18 cellular contexts compared by ENCODE assay signal in the genomic region with DNA sequence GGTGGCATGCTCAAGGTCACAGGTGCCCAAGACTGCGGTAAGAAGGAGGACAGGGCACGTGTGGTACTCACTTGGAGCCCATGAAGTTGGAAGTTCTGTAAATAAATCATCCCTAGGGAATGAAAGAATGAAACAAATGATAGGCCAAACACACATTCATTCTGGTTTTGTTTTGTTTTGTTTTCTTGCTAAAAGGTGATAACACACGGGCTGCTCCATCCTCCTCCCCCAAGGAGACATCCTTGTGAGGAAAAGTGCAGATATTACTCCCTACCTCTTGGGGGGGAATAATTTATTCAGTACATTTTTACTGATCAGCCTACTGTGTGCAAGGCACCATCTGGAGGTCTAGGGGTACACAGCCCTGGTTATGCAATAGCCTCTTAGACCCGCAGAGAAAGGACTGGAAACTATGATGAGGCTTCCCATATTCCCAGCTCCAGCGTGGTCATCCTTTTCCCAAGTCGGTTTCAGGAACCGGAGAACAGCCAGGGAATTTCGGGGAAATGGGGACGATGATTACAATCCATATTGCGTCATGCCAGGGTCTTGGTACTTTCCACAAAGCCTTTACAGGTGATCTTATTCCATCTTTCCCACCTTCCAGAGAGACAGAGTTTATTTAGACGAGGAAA. TPM values are rescaled to one million over a fixed set of nuclear protein-coding genes. Genes with fewer than 3 reads are reported as not detected.
A peak's percentile ranks its signal among the peaks of the same experiment; 100 is the strongest.
DNase-seq lines count a peak whose midpoint lies in the region; ATAC-seq and TF ChIP-seq lines count a peak whose summit lies in the region.
"Had no signal": no experiment of that assay in that cellular context is flagged by ENCODE, and none has a peak within 500 bp of the region (broad histone marks: within the 10 kb centered on the region; RNA-seq: fewer than 3 reads in every experiment).

No MANE protein-coding gene starts in this region.

- peaks cover 49% of the 10 kb centered on the region for H3K27me3 ChIP-seq in CD4-positive, alpha-beta memory T cell (ENCODE audit: insufficient read depth, low read length)
- H3K27me3 ChIP-seq in IMR-90 (ENCODE audit: control insufficient read depth, insufficient read depth, low read length) (peaks cover 89% of the 10 kb centered on the region), iPS-18a (ENCODE audit: control insufficient read depth, insufficient read depth, low read length) (peaks cover 95% of the 10 kb centered on the region), A673 (replicated peaks; ENCODE audit: insufficient read depth, low read depth, low read length, poor library complexity) (peaks cover 10% of the 10 kb centered on the region)

- no peak overlapping the region for H3K56ac ChIP-seq in IMR-90 (ENCODE audit: extremely low read depth, insufficient read depth, low read length)

- H3K4me1 Mint-ChIP-seq in CD4-positive, alpha-beta memory T cell = peaks cover 12 to 66% (median 31%) of the 10 kb centered on the region in 4 donors
- H3K4me1 Mint-ChIP-seq in activated T-cell treated with anti-CD3 and anti-CD28 coated beads, Interleukin-2, amount 50 U/mL, for 24 hours (ENCODE audit: low read depth) = peaks cover 29% of the 10 kb centered on the region
- peaks cover 20% of the 10 kb centered on the region for H3K4me1 Mint-ChIP-seq in activated CD8-positive, alpha-beta T cell treated with anti-CD3 and anti-CD28 coated beads for 36 hours (ENCODE audit: low read depth)

- no peak overlapping the region for H2BK20ac ChIP-seq in IMR-90 (ENCODE audit: low read depth, low read length)

- H3K9ac ChIP-seq in IMR-90 (ENCODE audit: low read depth, low read length) (no peak overlapping the region), iPS-18a (ENCODE audit: low read length) (no peak overlapping the region)

- H4K20me1 ChIP-seq in IMR-90 (ENCODE audit: insufficient read depth, low read length) = peaks cover 3% of the 10 kb centered on the region; the same call in 1 of the 2 replicates

- no peak overlapping the region for H3K27ac ChIP-seq in CD4-positive, alpha-beta memory T cell (ENCODE audit: low read depth, low read length)
- H3K27ac ChIP-seq in IMR-90 (ENCODE audit: insufficient read depth, low read length) (no peak overlapping the region), iPS-18a (ENCODE audit: low read length) (no peak overlapping the region), A673 (ENCODE audit: low read depth, low read length, poor library complexity, severe bottlenecking) (no peak overlapping the region)
- H3K27ac ChIP-seq: PC-9 had no signal

- no peak overlapping the region for H2AK9ac ChIP-seq in IMR-90 (replicated peaks; ENCODE audit: low read depth, low read length, poor library complexity)

- no peak overlapping the region for H3K23ac ChIP-seq in IMR-90 (ENCODE audit: low read depth, low read length)

- no peak overlapping the region for H2BK120ac ChIP-seq in IMR-90 (ENCODE audit: low read depth, low read length)

- no peaks in the 10 kb centered on the region for H3K36me3 ChIP-seq in CD4-positive, alpha-beta memory T cell (ENCODE audit: insufficient read depth, low read length)
- H3K36me3 ChIP-seq in IMR-90 (ENCODE audit: control insufficient read depth, insufficient read depth, low read length) = no peaks in the 10 kb centered on the region
- H3K36me3 ChIP-seq in iPS-18a (ENCODE audit: control insufficient read depth, low read depth, low read length) = no peaks in the 10 kb centered on the region
- peaks cover 5% of the 10 kb centered on the region for H3K36me3 ChIP-seq in A673 (ENCODE audit: insufficient read depth, low read length, poor library complexity, severe bottlenecking)

- no peak overlapping the region for H3K4me2 ChIP-seq in IMR-90 (ENCODE audit: low read depth, low read length)
- H3K4me2 ChIP-seq: PC-9 had no signal

- no peak overlapping the region for H3K27ac Mint-ChIP-seq in CD4-positive, alpha-beta memory T cell
- H3K27ac Mint-ChIP-seq in activated T-cell treated with anti-CD3 and anti-CD28 coated beads, Interleukin-2, amount 50 U/mL, for 24 hours = no peak overlapping the region
- no peak overlapping the region for H3K27ac Mint-ChIP-seq in activated CD8-positive, alpha-beta T cell treated with anti-CD3 and anti-CD28 coated beads for 36 hours

- 7% methylated on average over 3 of the region's 11 CpGs; no CpG with 5 or more reads in 1 of the 2 experiments for WGBS in IMR-90 (ENCODE audit: extremely low coverage in 2 of 2, insufficient read length in 1 of 2), 2 experiments

- H3K9me1 ChIP-seq in IMR-90 (ENCODE audit: insufficient read depth, low read length) = no peaks in the 10 kb centered on the region

- no peak for ATAC-seq in IMR-90 (ENCODE audit: low read depth)
- ATAC-seq in activated CD8-positive, alpha-beta T cell treated with anti-CD3 and anti-CD28 coated beads for 36 hours = no peak

- no peak overlapping the region for H3K14ac ChIP-seq in IMR-90 (replicated peaks; ENCODE audit: low read depth, low read length)

- H3K79me1 ChIP-seq in IMR-90 (ENCODE audit: low read depth in 1 of 2, low read length in 2 of 2) = no peaks in the 10 kb centered on the region

- H3K27me3 Mint-ChIP-seq in CD4-positive, alpha-beta memory T cell = peaks cover 56 to 61% of the 10 kb centered on the region in 2 donors
- H3K27me3 Mint-ChIP-seq in activated T-cell treated with anti-CD3 and anti-CD28 coated beads, Interleukin-2, amount 50 U/mL, for 24 hours = peaks cover 97% of the 10 kb centered on the region
- peaks cover 87% of the 10 kb centered on the region for H3K27me3 Mint-ChIP-seq in activated CD8-positive, alpha-beta T cell treated with anti-CD3 and anti-CD28 coated beads for 36 hours

- no peak for TF ChIP-seq RAD21 in IMR-90 (IDR thresholded peaks at IDR 0.05; ENCODE audit: low read length)

- H3K36me3 Mint-ChIP-seq in CD4-positive, alpha-beta memory T cell = peaks cover 0 to 3% of the 10 kb centered on the region in 2 donors
- no peaks in the 10 kb centered on the region for H3K36me3 Mint-ChIP-seq in activated T-cell treated with anti-CD3 and anti-CD28 coated beads, Interleukin-2, amount 50 U/mL, for 24 hours (ENCODE audit: low read depth)
- H3K36me3 Mint-ChIP-seq in activated CD8-positive, alpha-beta T cell treated with anti-CD3 and anti-CD28 coated beads for 36 hours (ENCODE audit: low read depth) = no peaks in the 10 kb centered on the region

- H3K9me3 Mint-ChIP-seq in CD4-positive, alpha-beta memory T cell = peaks cover 0 to 9% (median 2%) of the 10 kb centered on the region in 8 donors
- no peaks in the 10 kb centered on the region for H3K9me3 Mint-ChIP-seq in activated T-cell treated with anti-CD3 and anti-CD28 coated beads, Interleukin-2, amount 50 U/mL, for 24 hours
- no peaks in the 10 kb centered on the region for H3K9me3 Mint-ChIP-seq in activated CD8-positive, alpha-beta T cell treated with anti-CD3 and anti-CD28 coated beads for 36 hours

- peaks cover 27% of the 10 kb centered on the region for H3K4me1 ChIP-seq in CD4-positive, alpha-beta memory T cell (ENCODE audit: insufficient read depth, low read length)
- H3K4me1 ChIP-seq in IMR-90 (ENCODE audit: control insufficient read depth, insufficient read depth, low read length) = no peaks in the 10 kb centered on the region
- peaks cover 19% of the 10 kb centered on the region for H3K4me1 ChIP-seq in iPS-18a (ENCODE audit: control insufficient read depth, low read depth, low read length)
- H3K4me1 ChIP-seq in A673 (ENCODE audit: insufficient read depth, low read length, poor library complexity, severe bottlenecking) = peaks cover 57% of the 10 kb centered on the region

- POLR2A ChIA-PET in CD4-positive, alpha-beta memory T cell (lab: Charles Lee; ENCODE audit: partially characterized antibody) = no interaction called here
- POLR2A ChIA-PET in IMR-90 (lab: Charles Lee; ENCODE audit: unreplicated experiment) = no interaction called here
- POLR2A ChIA-PET in A673 (lab: Charles Lee; ENCODE audit: low non-redundant PET) = no interaction called here
- POLR2A ChIA-PET in activated CD8-positive, alpha-beta T cell treated with anti-CD3 and anti-CD28 coated beads for 36 hours (lab: Charles Lee) = interaction anchor here (0.6 kb wide), 1 partner anchor 633 kb away, joined by 3 read pairs; no protein-coding TSS in a partner anchor

- H2AK5ac ChIP-seq in IMR-90 (ENCODE audit: low read depth, low read length) = no peak overlapping the region

- in situ Hi-C loops in IMR-90 (cut with MboI; ENCODE audit: low sequenced_read_pairs) = no loop called here

- no peak overlapping the region for H3K4ac ChIP-seq in IMR-90 (ENCODE audit: low read depth, low read length)

- no peak for TF ChIP-seq CTCF in IMR-90 (conservative IDR thresholded peaks at IDR 0.05; ENCODE audit: low read depth, low read length)
- no peak for TF ChIP-seq CTCF in A673 (conservative IDR thresholded peaks at IDR 0.05; ENCODE audit: low read depth, low read length)
- TF ChIP-seq CTCF in activated CD8-positive, alpha-beta T cell treated with anti-CD3 and anti-CD28 coated beads for 36 hours (IDR thresholded peaks at IDR 0.05) = no peak

- no peak overlapping the region for H2AFZ ChIP-seq in IMR-90 (replicated peaks; ENCODE audit: low read length, poor library complexity)
- H2AFZ ChIP-seq: PC-9 had no signal

- no peak overlapping the region for H4K8ac ChIP-seq in IMR-90 (ENCODE audit: low read depth in 2 of 2, low read length in 2 of 2)

- no peak overlapping the region for H4K91ac ChIP-seq in IMR-90 (ENCODE audit: insufficient read depth, low read depth, low read length)

- H2BK5ac ChIP-seq in IMR-90 (ENCODE audit: low read depth, low read length, poor library complexity, severe bottlenecking) = no peak overlapping the region

- H2BK15ac ChIP-seq in IMR-90 (ENCODE audit: low read depth, low read length) = no peak overlapping the region

- intact Hi-C loops in CD4-positive, alpha-beta memory T cell (cut with micrococcal nuclease) = no loop called here
- intact Hi-C loops in IMR-90 (cut with micrococcal nuclease) (no loop called here), A673 (cut with micrococcal nuclease; ENCODE audit: unreplicated experiment) (no loop called here)
- intact Hi-C loops in activated CD8-positive, alpha-beta T cell treated with anti-CD3 and anti-CD28 coated beads for 36 hours (cut with micrococcal nuclease) = loop anchor here (10.0 kb wide), 1 partner anchor 182 kb away; no protein-coding TSS in a partner anchor

- H3K4me3 Mint-ChIP-seq in CD4-positive, alpha-beta memory T cell = peak overlapping the region in 6 of 8 donors; percentile 17 to 53 (median 43)
- no peak overlapping the region for H3K4me3 Mint-ChIP-seq in activated T-cell treated with anti-CD3 and anti-CD28 coated beads, Interleukin-2, amount 50 U/mL, for 24 hours
- H3K4me3 Mint-ChIP-seq in activated CD8-positive, alpha-beta T cell treated with anti-CD3 and anti-CD28 coated beads for 36 hours = no peak overlapping the region

- no peak overlapping the region for H3K18ac ChIP-seq in IMR-90 (ENCODE audit: low read depth, low read length)

- DNase-seq in AG08396 (ENCODE audit: low spot score) = peak; percentile 6
- no peak for DNase-seq in CD4-positive, alpha-beta memory T cell
- no peak for DNase-seq in IMR-90
- no peak for DNase-seq in activated T-cell treated with anti-CD3 and anti-CD28 coated beads, Interleukin-2, amount 50 U/mL, for 24 hours
- no peak for DNase-seq in A673 (ENCODE audit: low spot score)
- DNase-seq in activated CD8-positive, alpha-beta T cell treated with anti-CD3 and anti-CD28 coated beads for 36 hours = no peak
- DNase-seq: DMS79, KG1, NCI-H1092, NCI-H2107, NCI-H446, PC-9 had no signal

- dilution Hi-C loops in IMR-90 (cut with HindIII; ENCODE audit: low sequenced_read_pairs, unreplicated experiment) = no loop called here

- no TSS peak for BruUV-seq in IMR-90 (replicated peaks; lab: Mats Ljungman, UMichigan)
- no TSS peak for BruUV-seq in A673 (replicated peaks; lab: Mats Ljungman, UMichigan)

- H4K5ac ChIP-seq in IMR-90 (ENCODE audit: low read depth, low read length) = no peak overlapping the region

- H3K4me3 ChIP-seq in CD4-positive, alpha-beta memory T cell (ENCODE audit: low read length in 2 of 2) = no peak overlapping the region
- H3K4me3 ChIP-seq in IMR-90 (ENCODE audit: insufficient read depth, low read depth, low read length) (no peak overlapping the region), iPS-18a (ENCODE audit: low read length) (peak overlapping the region; percentile 55), A673 (ENCODE audit: low read depth, low read length, poor library complexity, severe bottlenecking) (no peak overlapping the region)
- H3K4me3 ChIP-seq: PC-9 had no signal

- H3K9me3 ChIP-seq in CD4-positive, alpha-beta memory T cell (ENCODE audit: control insufficient read depth in 1 of 2, low read length in 2 of 2) = no peaks in the 10 kb centered on the region
- H3K9me3 ChIP-seq in IMR-90 (ENCODE audit: control insufficient read depth, insufficient read depth, low read length) (peaks cover 22% of the 10 kb centered on the region; the same call in 1 of the 2 replicates), iPS-18a (ENCODE audit: control insufficient read depth, low read depth, low read length) (no peaks in the 10 kb centered on the region), A673 (ENCODE audit: low read depth, low read length, poor library complexity, severe bottlenecking) (no peaks in the 10 kb centered on the region)

- CTCF ChIA-PET in CD4-positive, alpha-beta memory T cell (lab: Charles Lee; ENCODE audit: partially characterized antibody) = no interaction called here
- CTCF ChIA-PET in IMR-90 (lab: Yijun Ruan, JAX) (no interaction called here), A673 (lab: Charles Lee) (interaction anchor here (1.2 kb wide), 1 partner anchor 135 kb away, joined by 3 read pairs; no protein-coding TSS in a partner anchor)
- CTCF ChIA-PET in activated CD8-positive, alpha-beta T cell treated with anti-CD3 and anti-CD28 coated beads for 36 hours (lab: Charles Lee) = interaction anchor here (1.1 to 1.2 kb wide), 2 partner anchors 9 to 135 kb away, joined by 3 read pairs; no protein-coding TSS in a partner anchor

- TF ChIP-seq POLR2A in IMR-90 (IDR thresholded peaks at IDR 0.05; ENCODE audit: low read depth, low read length) = no peak

RNA-seq across cellular contexts. Expression of a gene that starts 6.3 kb away (rescaled TPM):
- total RNA-seq in CD4-positive, alpha-beta memory T cell = not detected
- not detected for polyA plus RNA-seq in CD4-positive, alpha-beta memory T cell
- total RNA-seq in IMR-90 (2012; rRNA removed) (not detected in 2 replicates), A673 (2021) (18.3 and 19.3 TPM in 2 replicates)
- polyA plus RNA-seq in IMR-90 (2012; rRNA removed) = not detected in 2 replicates
- not detected in 2 replicates for polyA plus RNA-seq in IMR-90 (2012; cell fraction: cytosol; rRNA removed)
- polyA plus RNA-seq in IMR-90 (2012; cell fraction: nucleus; rRNA removed; ENCODE audit: low replicate concordance) = not detected in 2 replicates
- total RNA-seq in activated CD8-positive, alpha-beta T cell treated with anti-CD3 and anti-CD28 coated beads for 36 hours = not detected
- total RNA-seq: G401, HT1080, MCF 10A, PC-9, SK-MEL-5 had no signal
- polyA plus RNA-seq: BJ had no signal

RNA-seq across cellular contexts. Expression of a gene that starts 47.0 kb away (rescaled TPM):
- total RNA-seq in CD4-positive, alpha-beta memory T cell = not detected
- not detected for polyA plus RNA-seq in CD4-positive, alpha-beta memory T cell
- not detected in 2 replicates for total RNA-seq in IMR-90 (2012; rRNA removed)
- not detected in 2 replicates for polyA plus RNA-seq in IMR-90 (2012; rRNA removed)
- not detected in 2 replicates for polyA plus RNA-seq in IMR-90 (2012; cell fraction: cytosol; rRNA removed)
- not detected in 2 replicates for polyA plus RNA-seq in IMR-90 (2012; cell fraction: nucleus; rRNA removed; ENCODE audit: low replicate concordance)
- 286 and 346 TPM in 2 replicates for total RNA-seq in A673 (2021)
- not detected for total RNA-seq in activated CD8-positive, alpha-beta T cell treated with anti-CD3 and anti-CD28 coated beads for 36 hours
- total RNA-seq: G401, HT1080, MCF 10A, PC-9, SK-MEL-5 had no signal

RNA-seq across cellular contexts. Expression of a gene that starts 51.5 kb away (rescaled TPM):
- total RNA-seq in CD4-positive, alpha-beta memory T cell = not detected
- polyA plus RNA-seq in CD4-positive, alpha-beta memory T cell = not detected
- total RNA-seq in IMR-90 (2012; rRNA removed) (not detected in 2 replicates), A673 (2021) (not detected in 2 replicates)
- not detected in 2 replicates for polyA plus RNA-seq in IMR-90 (2012; rRNA removed)
- polyA plus RNA-seq in IMR-90 (2012; cell fraction: cytosol; rRNA removed) = not detected in 2 replicates
- polyA plus RNA-seq in IMR-90 (2012; cell fraction: nucleus; rRNA removed; ENCODE audit: low replicate concordance) = not detected in 2 replicates
- not detected for total RNA-seq in activated CD8-positive, alpha-beta T cell treated with anti-CD3 and anti-CD28 coated beads for 36 hours
- total RNA-seq: G401, HT1080, MCF 10A, PC-9, SK-MEL-5 had no signal
- polyA plus RNA-seq: BJ had no signal

Comparison
In these comparisons a context has a peak if more than half of its experiments do, and no peak if none do; other contexts are left out.
1. H3K4me3 Mint-ChIP-seq: peak in CD4-positive, alpha-beta memory T cell (6 of 8); none in activated T-cell treated with anti-CD3 and anti-CD28 coated beads, Interleukin-2, amount 50 U/mL, for 24 hours (single experiment) and activated CD8-positive, alpha-beta T cell treated with anti-CD3 and anti-CD28 coated beads for 36 hours (single experiment).
2. RNA of a gene that starts 6.3 kb away (total RNA-seq): 18.3 to 19.3 TPM in A673; not detected in activated CD8-positive, alpha-beta T cell treated with anti-CD3 and anti-CD28 coated beads for 36 hours, not detected in CD4-positive, alpha-beta memory T cell and not detected in IMR-90; every median in the first group is over 10 times any median in the second.
3. RNA of a gene that starts 47.0 kb away (total RNA-seq): 286 to 346 TPM in A673; not detected in CD4-positive, alpha-beta memory T cell, not detected in IMR-90 and not detected in activated CD8-positive, alpha-beta T cell treated with anti-CD3 and anti-CD28 coated beads for 36 hours; every median in the first group is over 100 times any median in the second.
4. CTCF ChIA-PET loops: an anchor here in A673 (1.2 kb wide) and activated CD8-positive, alpha-beta T cell treated with anti-CD3 and anti-CD28 coated beads for 36 hours (1.1 to 1.2 kb wide); none called in CD4-positive, alpha-beta memory T cell and IMR-90.